Comparison of ENCODE assay signal across 12 cellular contexts in the genomic region with DNA sequence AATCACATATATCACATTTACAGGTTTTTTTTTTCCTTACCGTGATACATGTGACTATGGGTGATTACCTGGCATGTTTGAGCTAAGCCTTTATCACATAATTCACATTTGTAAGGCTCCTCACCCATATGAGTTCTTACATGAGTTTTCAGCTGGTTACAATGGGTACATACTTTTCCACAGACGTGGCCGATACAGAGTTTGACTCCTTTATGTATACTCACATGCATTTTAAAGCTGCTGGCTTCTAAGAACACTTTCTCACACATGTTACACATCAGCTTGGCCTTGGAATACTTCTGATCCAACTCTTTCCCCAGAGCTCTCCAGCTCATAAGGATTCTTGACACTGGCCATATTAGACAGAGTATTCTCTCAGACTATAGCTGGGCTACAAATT.
"Had no signal": no experiment of that assay in that cellular context is flagged by ENCODE, and none has a peak within 500 bp of the region (broad histone marks: within the 10 kb centered on the region; RNA-seq: fewer than 3 reads in every experiment).

No MANE protein-coding gene starts in this region.

- H3K4me1 Mint-ChIP-seq: neural crest cell had no signal

- DNase-seq: activated CD4-positive, CD25-positive, alpha-beta regulatory T cell treated with anti-CD3 and anti-CD28 coated beads, Interleukin-2, amount 50 U/mL, for 72 hours; activated naive CD4-positive, alpha-beta T cell treated with anti-CD3 and anti-CD28 coated beads for 36 hours; dorsolateral prefrontal cortex; endodermal cell; psoas muscle; right lobe of liver; stimulated activated CD4-positive, alpha-beta T cell treated with anti-CD3 and anti-CD28 coated beads, Interleukin-1b, Interleukin-23, amount 100 ng/mL, for 48 hours; upper lobe of right lung had no signal

- H3K4me1 ChIP-seq: psoas muscle, right lobe of liver, upper lobe of right lung had no signal

- H3K27ac ChIP-seq: dorsolateral prefrontal cortex, hepatocyte, psoas muscle, right lobe of liver, thoracic aorta, upper lobe of right lung had no signal

- ATAC-seq: psoas muscle, upper lobe of right lung had no signal

- H3K27ac Mint-ChIP-seq: activated naive CD4-positive, alpha-beta T cell treated with anti-CD3 and anti-CD28 coated beads for 36 hours; activated T-helper 2 cell treated with anti-CD3 and anti-CD28 coated beads, Interferon-gamma antibody, Interleukin-2, Interleukin-4, amounts not matched to agents 10 μg/mL and 5 μg/mL and 100 μg/mL, durations not matched to agents 14 hours and 24 hours and 36 hours had no signal

- H2AFZ ChIP-seq: hepatocyte had no signal

- H3K4me3 ChIP-seq: dorsolateral prefrontal cortex, hepatocyte, psoas muscle, right lobe of liver, thoracic aorta, upper lobe of right lung had no signal

- H3K4me2 ChIP-seq: hepatocyte had no signal

- H3K36me3 ChIP-seq: right lobe of liver, thoracic aorta, upper lobe of right lung had no signal

- H3K27me3 ChIP-seq: hepatocyte, right lobe of liver, upper lobe of right lung had no signal

- H3K79me2 ChIP-seq: hepatocyte had no signal

- H3K9me3 ChIP-seq: psoas muscle, right lobe of liver, thoracic aorta, upper lobe of right lung had no signal

- H3K9me3 Mint-ChIP-seq: activated naive CD4-positive, alpha-beta T cell treated with anti-CD3 and anti-CD28 coated beads for 36 hours; activated T-helper 2 cell treated with anti-CD3 and anti-CD28 coated beads, Interferon-gamma antibody, Interleukin-2, Interleukin-4, amounts not matched to agents 10 μg/mL and 5 μg/mL and 100 μg/mL, durations not matched to agents 14 hours and 24 hours and 36 hours had no signal

- H3K4me3 Mint-ChIP-seq: activated naive CD4-positive, alpha-beta T cell treated with anti-CD3 and anti-CD28 coated beads for 36 hours; endodermal cell; neural crest cell had no signal
